ENCODE assay signal across 2 cellular contexts in genomic region chr10:25011591-25011990, GRCh38. TPM values are rescaled to one million over a fixed set of nuclear protein-coding genes. Genes with fewer than 3 reads are reported as not detected.
"Had no signal": no experiment of that assay in that cellular context is flagged by ENCODE, and none has a peak within 500 bp of the region (broad histone marks: within the 10 kb centered on the region; RNA-seq: fewer than 3 reads in every experiment).

No MANE protein-coding gene starts in this region.

RNA-seq across cellular contexts. Expression of gene ENKUR, which starts 4.4 kb away (rescaled TPM):
- total RNA-seq: G401, GM12878 had no signal
